Comparison of ENCODE assay signal across 26 cellular contexts in genomic region chr5:159743234-159743633, GRCh38.
DNase-seq lines count a peak whose midpoint lies in the region; ATAC-seq, FAIRE-seq and TF ChIP-seq lines count a peak whose summit lies in the region.
"Had no signal": no experiment of that assay in that cellular context is flagged by ENCODE, and none has a peak within 500 bp of the region (broad histone marks: within the 10 kb centered on the region; RNA-seq: fewer than 3 reads in every experiment).

No MANE protein-coding gene starts in this region.

- no peak overlapping the region for H4K91ac ChIP-seq in IMR-90 (ENCODE audit: insufficient read depth, low read depth, low read length)

- H4K8ac ChIP-seq in IMR-90 (ENCODE audit: low read depth in 2 of 2, low read length in 2 of 2): no peak overlapping the region

- no peak overlapping the region for H2BK120ac ChIP-seq in IMR-90 (ENCODE audit: low read depth, low read length)

- H3K14ac ChIP-seq in IMR-90 (replicated peaks; ENCODE audit: low read depth, low read length): no peak overlapping the region

- no peaks in the 10 kb centered on the region for H3K36me3 Mint-ChIP-seq in natural killer cell
- H3K36me3 Mint-ChIP-seq: CD14-positive monocyte; CD4-positive, alpha-beta memory T cell; CD4-positive, CD25-positive, alpha-beta regulatory T cell; CD8-positive, alpha-beta memory T cell had no signal

- H2AK9ac ChIP-seq in IMR-90 (replicated peaks; ENCODE audit: low read depth, low read length, poor library complexity): no peak overlapping the region

- TF ChIP-seq POLR2A in IMR-90 (IDR thresholded peaks at IDR 0.05; ENCODE audit: low read depth, low read length): no peak

- POLR2A ChIA-PET in HEK293 (lab: Yijun Ruan, JAX): no interaction called here
- POLR2A ChIA-PET in IMR-90 (lab: Charles Lee; ENCODE audit: unreplicated experiment): no interaction called here

- no peak overlapping the region for H2BK20ac ChIP-seq in IMR-90 (ENCODE audit: low read depth, low read length)

- H3K4me1 Mint-ChIP-seq in natural killer cell: no peaks in the 10 kb centered on the region
- H3K4me1 Mint-ChIP-seq: CD14-positive monocyte; CD4-positive, alpha-beta memory T cell; CD4-positive, CD25-positive, alpha-beta regulatory T cell; CD8-positive, alpha-beta memory T cell had no signal

- peaks cover 15 to 37% of the 10 kb centered on the region in 2 donors for H3K27me3 Mint-ChIP-seq in natural killer cell (ENCODE audit: low read depth in 2 of 2)

- TF ChIP-seq RAD21 in IMR-90 (IDR thresholded peaks at IDR 0.05; ENCODE audit: low read length): no peak

- H3K27me3 ChIP-seq in IMR-90 (ENCODE audit: control insufficient read depth, insufficient read depth, low read length) (peaks cover 2% of the 10 kb centered on the region; the same call in 1 of the 2 replicates), pancreas (no peaks in the 10 kb centered on the region)
- H3K27me3 ChIP-seq: BE2C, BLaER1 had no signal

- TF ChIP-seq CTCF in HEK293 (tag by site-specific recombination; IDR thresholded peaks at IDR 0.05) (no peak), IMR-90 (conservative IDR thresholded peaks at IDR 0.05; ENCODE audit: low read depth, low read length) (no peak), pancreas (IDR thresholded peaks at IDR 0.05) (no peak), natural killer cell (IDR thresholded peaks at IDR 0.05) (no peak)

- no peak overlapping the region for H2AFZ ChIP-seq in IMR-90 (replicated peaks; ENCODE audit: low read length, poor library complexity)

- FAIRE-seq in pancreas (lab: Jason Lieb, UNC): peak; percentile 13
- FAIRE-seq: A204.1, GM12878, GM12892, GM18507 had no signal

- no peaks in the 10 kb centered on the region for H3K79me1 ChIP-seq in IMR-90 (ENCODE audit: low read depth in 1 of 2, low read length in 2 of 2)

- no peak overlapping the region for H3K23ac ChIP-seq in IMR-90 (ENCODE audit: low read depth, low read length)

- DNase-seq in IMR-90: no peak
- DNase-seq in pancreas: no peak
- no peak for DNase-seq in natural killer cell
- no peak for DNase-seq in activated CD4-positive, alpha-beta T cell treated with anti-CD3 and anti-CD28 coated beads, Interleukin-2, amount 50 U/mL, for 4 hours
- DNase-seq: 8988T; ACHN; BE2C; C1 segment of cervical spinal cord; CD4-positive, alpha-beta memory T cell; CD4-positive, CD25-positive, alpha-beta regulatory T cell; CD8-positive, alpha-beta memory T cell; COR-L47; DMS 273 treated with DMSO at 0.1 percent for 48 hours; DMS153; DMS53; DMS79; DND-41; EL; GDM1 had no signal

- H3K27ac ChIP-seq in HEK293 (ENCODE audit: extremely low read depth, low read depth, low read length) (no peak overlapping the region), IMR-90 (ENCODE audit: insufficient read depth, low read length) (no peak overlapping the region), pancreas (no peak overlapping the region)
- H3K27ac ChIP-seq: BLaER1 had no signal

- dilution Hi-C loops in IMR-90 (cut with HindIII; ENCODE audit: low sequenced_read_pairs, unreplicated experiment): no loop called here

- no peak overlapping the region for H2BK15ac ChIP-seq in IMR-90 (ENCODE audit: low read depth, low read length)

- H3K27ac Mint-ChIP-seq in natural killer cell: no peak overlapping the region
- H3K27ac Mint-ChIP-seq: CD14-positive monocyte; CD4-positive, alpha-beta memory T cell; CD4-positive, CD25-positive, alpha-beta regulatory T cell; CD8-positive, alpha-beta memory T cell had no signal

- H3K9me1 ChIP-seq in IMR-90 (ENCODE audit: insufficient read depth, low read length): no peaks in the 10 kb centered on the region

- CTCF ChIA-PET in HEK293 (lab: Yijun Ruan, JAX): interaction anchor here (0.6 to 0.7 kb wide), 2 partner anchors 244 to 426 kb away, joined by 3 to 5 read pairs; no protein-coding TSS in a partner anchor
- CTCF ChIA-PET in IMR-90 (lab: Yijun Ruan, JAX): interaction anchor here (0.6 kb wide), 1 partner anchor 21 kb away, joined by 3 read pairs; no protein-coding TSS in a partner anchor

- no peaks in the 10 kb centered on the region for H3K36me3 ChIP-seq in HEK293 (ENCODE audit: control insufficient read depth in 2 of 2, insufficient read depth in 1 of 2, low read length in 2 of 2)
- H3K36me3 ChIP-seq in IMR-90 (ENCODE audit: control insufficient read depth, insufficient read depth, low read length): no peaks in the 10 kb centered on the region
- no peaks in the 10 kb centered on the region for H3K36me3 ChIP-seq in pancreas
- H3K36me3 ChIP-seq: BE2C, BLaER1 had no signal

- no peak overlapping the region for H2BK5ac ChIP-seq in IMR-90 (ENCODE audit: low read depth, low read length, poor library complexity, severe bottlenecking)

- H3K4me3 ChIP-seq in HEK293 (ENCODE audit: low read depth, low read length): no peak overlapping the region
- H3K4me3 ChIP-seq in IMR-90 (ENCODE audit: insufficient read depth, low read depth, low read length): no peak overlapping the region
- no peak overlapping the region for H3K4me3 ChIP-seq in pancreas
- H3K4me3 ChIP-seq: BLaER1, GM12878 had no signal

- H3K4me2 ChIP-seq in IMR-90 (ENCODE audit: low read depth, low read length): no peak overlapping the region
- H3K4me2 ChIP-seq: BLaER1 had no signal

- in situ Hi-C loops in IMR-90 (cut with MboI; ENCODE audit: low sequenced_read_pairs): no loop called here

- H3K4me1 ChIP-seq in HEK293 (ENCODE audit: control insufficient read depth, insufficient read depth, low read length) (no peaks in the 10 kb centered on the region), IMR-90 (ENCODE audit: control insufficient read depth, insufficient read depth, low read length) (no peaks in the 10 kb centered on the region), pancreas (no peaks in the 10 kb centered on the region)
- H3K4me1 ChIP-seq: BE2C, BLaER1 had no signal

- H4K20me1 ChIP-seq in IMR-90 (ENCODE audit: insufficient read depth, low read length): no peaks in the 10 kb centered on the region
- H4K20me1 ChIP-seq: BLaER1 had no signal

- ATAC-seq in IMR-90 (ENCODE audit: low read depth) (no peak), pancreas (no peak), natural killer cell (no peak)
- ATAC-seq: GM12878 had no signal

- no peak overlapping the region for H3K56ac ChIP-seq in IMR-90 (ENCODE audit: extremely low read depth, insufficient read depth, low read length)

- WGBS in IMR-90 (ENCODE audit: extremely low coverage in 2 of 2, insufficient read length in 1 of 2), 2 experiments: no CpG with 5 or more reads among the region's 1 CpG
- WGBS in pancreas, 2 donors: 87 to 90% methylated on average over 1 of the region's 1 CpG

- intact Hi-C loops in IMR-90 (cut with micrococcal nuclease) (loop anchor here (5.0 kb wide), 1 partner anchor 1069 kb away; no protein-coding TSS in a partner anchor), pancreas (cut with DNase I) (no loop called here), natural killer cell (cut with micrococcal nuclease) (no loop called here)

- no peak overlapping the region for H2AK5ac ChIP-seq in IMR-90 (ENCODE audit: low read depth, low read length)

- no peak overlapping the region for H3K9ac ChIP-seq in IMR-90 (ENCODE audit: low read depth, low read length)
- H3K9ac ChIP-seq: BLaER1 had no signal

- no peak overlapping the region for H3K18ac ChIP-seq in IMR-90 (ENCODE audit: low read depth, low read length)

- no peak overlapping the region for H3K4me3 Mint-ChIP-seq in natural killer cell
- H3K4me3 Mint-ChIP-seq: CD14-positive monocyte; CD4-positive, alpha-beta memory T cell; CD4-positive, CD25-positive, alpha-beta regulatory T cell; CD8-positive, alpha-beta memory T cell had no signal

- H4K5ac ChIP-seq in IMR-90 (ENCODE audit: low read depth, low read length): no peak overlapping the region

- BruUV-seq in IMR-90 (replicated peaks; lab: Mats Ljungman, UMichigan): no TSS peak

- H3K9me3 ChIP-seq in HEK293 (ENCODE audit: control insufficient read depth, insufficient read depth, low read depth, low read length): no peaks in the 10 kb centered on the region
- no peaks in the 10 kb centered on the region for H3K9me3 ChIP-seq in IMR-90 (ENCODE audit: control insufficient read depth, insufficient read depth, low read length)
- H3K9me3 ChIP-seq in pancreas: no peaks in the 10 kb centered on the region
- H3K9me3 ChIP-seq: BE2C had no signal

- peaks cover 0 to 2% of the 10 kb centered on the region in 2 donors for H3K9me3 Mint-ChIP-seq in natural killer cell

- H3K4ac ChIP-seq in IMR-90 (ENCODE audit: low read depth, low read length): no peak overlapping the region

TF ChIP-seq in HEK293, 187 proteins besides CTCF, POLR2A, EP300 and RAD21:
- no peak for TF ChIP-seq ZNF202 (tag by site-specific recombination; IDR thresholded peaks at IDR 0.05; ENCODE audit: borderline replicate concordance)
- TF ChIP-seq ZNF248 (tag by site-specific recombination; IDR thresholded peaks at IDR 0.05): peak; percentile 75; the same call in 1 of the 2 replicates

TF ChIP-seq in IMR-90, 13 proteins besides CTCF, POLR2A, EP300 and RAD21:
- TF ChIP-seq MXI1 (IDR thresholded peaks at IDR 0.05; ENCODE audit: borderline replicate concordance, low read depth, low read length) (no peak), SMC3 (IDR thresholded peaks at IDR 0.05; ENCODE audit: low read depth, low read length) (no peak), RCOR1 (IDR thresholded peaks at IDR 0.05; ENCODE audit: insufficient replicate concordance, low read length) (no peak), MAFK (IDR thresholded peaks at IDR 0.05; ENCODE audit: low read depth, low read length) (no peak), MAZ (IDR thresholded peaks at IDR 0.05; ENCODE audit: borderline replicate concordance, low read depth, low read length) (no peak), RFX5 (IDR thresholded peaks at IDR 0.05; ENCODE audit: low read depth, low read length) (no peak), CEBPB (IDR thresholded peaks at IDR 0.05; ENCODE audit: low read depth, low read length) (peak; percentile 55)
TF ChIP-seq in IMR-90: peak in this region for 1.
